Comparison of ENCODE assay signal across 22 cellular contexts in the genomic region with DNA sequence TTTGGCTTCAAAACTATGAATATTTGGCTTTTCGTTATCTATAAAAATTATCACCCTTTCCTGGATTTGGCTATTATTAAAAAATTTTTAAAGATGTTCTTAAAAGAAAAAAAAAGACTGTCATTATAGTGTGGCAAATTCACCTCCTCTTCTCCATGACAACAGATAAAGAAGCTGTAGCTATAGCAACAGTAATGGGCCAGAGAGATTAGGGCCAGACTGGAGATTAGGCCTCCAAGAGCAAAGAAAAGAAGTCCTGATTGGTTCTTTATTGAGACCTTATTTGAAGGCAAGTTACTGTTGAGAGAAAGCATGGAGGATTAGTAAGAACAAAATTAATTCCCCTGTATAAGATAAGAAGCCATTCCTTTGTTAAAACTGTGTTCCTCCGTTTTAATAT.
DNase-seq lines count a peak whose midpoint lies in the region; ATAC-seq, FAIRE-seq and TF ChIP-seq lines count a peak whose summit lies in the region.
"Had no signal": no experiment of that assay in that cellular context is flagged by ENCODE, and none has a peak within 500 bp of the region (broad histone marks: within the 10 kb centered on the region; RNA-seq: fewer than 3 reads in every experiment).

No MANE protein-coding gene starts in this region.

- no peak for TF ChIP-seq CTCF in GM23338 (conservative IDR thresholded peaks at IDR 0.05; ENCODE audit: low read depth in 2 of 2)
- TF ChIP-seq CTCF in K562 (IDR thresholded peaks at IDR 0.05 in 2 of 3, conservative IDR thresholded peaks at IDR 0.05 in 1 of 3; ENCODE audit: insufficient read depth in 2 of 3, low read depth in 1 of 3, low read length in 3 of 3) = no peak
- no peak for TF ChIP-seq CTCF in neural cell (IDR thresholded peaks at IDR 0.05; ENCODE audit: poor library complexity, severe bottlenecking)
- no peak for TF ChIP-seq CTCF in right atrium auricular region (IDR thresholded peaks at IDR 0.05)
- no peak for TF ChIP-seq CTCF in thyroid gland (IDR thresholded peaks at IDR 0.05)

- intact Hi-C loops in K562 (cut with micrococcal nuclease) = no loop called here
- intact Hi-C loops in thyroid gland (cut with DNase I) = no loop called here

- TF ChIP-seq RAD21 in K562 (CRISPR knock-in tag; conservative IDR thresholded peaks at IDR 0.05 in 1 of 2, IDR thresholded peaks at IDR 0.05 in 1 of 2) (no peak), neural cell (conservative IDR thresholded peaks at IDR 0.05) (no peak)

- no peak overlapping the region for H3K4me3 ChIP-seq in GM23338
- no peak overlapping the region for H3K4me3 ChIP-seq in K562
- H3K4me3 ChIP-seq in neural cell (ENCODE audit: low read length) = peak overlapping the region; percentile 1
- H3K4me3 ChIP-seq in right atrium auricular region = no peak overlapping the region
- H3K4me3 ChIP-seq in thyroid gland (replicated peaks in 1 of 3) = no peak overlapping the region
- H3K4me3 ChIP-seq: A549; BLaER1 treated with 17β-estradiol and CSF1 and Interleukin-3, amounts not matched to agents 10 nM and 100 nM; MG63; Peyer's patch had no signal

- in situ Hi-C loops in K562 (cut with MboI) = no loop called here

- H3F3A ChIP-seq in GM23338 (replicated peaks; ENCODE audit: low read depth) (no peaks in the 10 kb centered on the region), neural cell (ENCODE audit: insufficient read depth, low read length, poor library complexity, severe bottlenecking) (no peaks in the 10 kb centered on the region)

- no peaks in the 10 kb centered on the region for H3K27me3 Mint-ChIP-seq in GM23338 (ENCODE audit: insufficient read depth, low read depth, poor library complexity)
- H3K27me3 Mint-ChIP-seq in immature natural killer cell (ENCODE audit: low read depth in 3 of 3) = peaks cover 0 to 6% (median 0%) of the 10 kb centered on the region in 3 donors
- H3K27me3 Mint-ChIP-seq: CD4-positive, alpha-beta T cell had no signal

- FAIRE-seq in K562 (lab: Jason Lieb, UNC) = no peak
- FAIRE-seq: A549, G401.6 had no signal

- H3K79me2 ChIP-seq in GM23338 (replicated peaks; ENCODE audit: insufficient read depth) (no peaks in the 10 kb centered on the region), K562 (ENCODE audit: control insufficient read depth, insufficient read depth, low read length) (no peaks in the 10 kb centered on the region), neural cell (replicated peaks; ENCODE audit: insufficient read depth, low read length) (peaks cover 8% of the 10 kb centered on the region)

- no peaks in the 10 kb centered on the region for H3K4me1 Mint-ChIP-seq in GM23338
- no peaks in the 10 kb centered on the region for H3K4me1 Mint-ChIP-seq in immature natural killer cell

- CTCF ChIA-PET in K562 (lab: Yijun Ruan, JAX; ENCODE audit: low intra/inter-chr PET ratio) = no interaction called here

- H3K4me1 ChIP-seq in GM23338 (ENCODE audit: insufficient read depth) (no peaks in the 10 kb centered on the region), K562 (replicated peaks in 1 of 2; ENCODE audit: control insufficient read depth in 2 of 2, insufficient read depth in 2 of 2, low read length in 2 of 2) (no peaks in the 10 kb centered on the region), right atrium auricular region (no peaks in the 10 kb centered on the region), thyroid gland (no peaks in the 10 kb centered on the region)
- H3K4me1 ChIP-seq: A549, Peyer's patch had no signal

- H3K27ac ChIP-seq in GM23338 (ENCODE audit: low read depth) = no peak overlapping the region
- no peak overlapping the region for H3K27ac ChIP-seq in K562 (ENCODE audit: extremely low read depth, low read depth, low read length)
- H3K27ac ChIP-seq in neural cell (ENCODE audit: low read length) = peak overlapping the region; percentile 29
- no peak overlapping the region for H3K27ac ChIP-seq in right atrium auricular region
- H3K27ac ChIP-seq in thyroid gland = no peak overlapping the region
- H3K27ac ChIP-seq: A549; BLaER1 treated with 17β-estradiol and CSF1 and Interleukin-3, amounts not matched to agents 10 nM and 100 nM; Peyer's patch had no signal

- H3K4me2 ChIP-seq in GM23338 (no peak overlapping the region), K562 (ENCODE audit: insufficient read depth, low read length) (no peak overlapping the region), neural cell (ENCODE audit: low read length) (no peak overlapping the region)
- H3K4me2 ChIP-seq: A549; BLaER1 treated with 17β-estradiol and CSF1 and Interleukin-3, amounts not matched to agents 10 nM and 100 nM had no signal

- POLR2A ChIA-PET in K562 (lab: Yijun Ruan, JAX) = no interaction called here

- H3K9me3 Mint-ChIP-seq in GM23338 (no peaks in the 10 kb centered on the region), immature natural killer cell (peaks cover 2 to 30% (median 6%) of the 10 kb centered on the region in 6 donors)
- H3K9me3 Mint-ChIP-seq: H9 had no signal

- no peaks in the 10 kb centered on the region for H3K9me3 ChIP-seq in K562 (replicated peaks; ENCODE audit: control insufficient read depth, insufficient read depth, low read depth, low read length)
- H3K9me3 ChIP-seq in neural cell (ENCODE audit: low read length) = no peaks in the 10 kb centered on the region
- no peaks in the 10 kb centered on the region for H3K9me3 ChIP-seq in right atrium auricular region
- H3K9me3 ChIP-seq in thyroid gland = no peaks in the 10 kb centered on the region
- H3K9me3 ChIP-seq: A549; BLaER1 treated with 17β-estradiol and CSF1 and Interleukin-3, amounts not matched to agents 10 nM and 100 nM; MG63; Peyer's patch had no signal

- H3K9ac ChIP-seq in K562 (ENCODE audit: insufficient read depth in 1 of 2, low read depth in 2 of 2, low read length in 2 of 2) (no peak overlapping the region), neural cell (ENCODE audit: low read length) (no peak overlapping the region)
- H3K9ac ChIP-seq: BLaER1 treated with 17β-estradiol and CSF1 and Interleukin-3, amounts not matched to agents 10 nM and 100 nM had no signal

- H3K36me3 Mint-ChIP-seq in GM23338 (ENCODE audit: low read depth) (no peaks in the 10 kb centered on the region), immature natural killer cell (no peaks in the 10 kb centered on the region)

- H3K27ac Mint-ChIP-seq in GM23338 = no peak overlapping the region
- H3K27ac Mint-ChIP-seq in immature natural killer cell = no peak overlapping the region
- H3K27ac Mint-ChIP-seq: CD4-positive, alpha-beta T cell; H9 had no signal

- BruUV-seq in K562 (replicated peaks; lab: Mats Ljungman, UMichigan) = no TSS peak

- TF ChIP-seq EP300 in K562 (IDR thresholded peaks at IDR 0.05; ENCODE audit: low read length) = no peak
- TF ChIP-seq EP300 in neural cell (conservative IDR thresholded peaks at IDR 0.05; ENCODE audit: poor library complexity, severe bottlenecking) = no peak

- no peak overlapping the region for H2AFZ ChIP-seq in GM23338
- H2AFZ ChIP-seq in K562 (ENCODE audit: low read depth, low read length) = no peak overlapping the region
- no peak overlapping the region for H2AFZ ChIP-seq in neural cell (ENCODE audit: low read depth, low read length)

- 0% methylated on average over 2 of the region's 2 CpGs for WGBS in K562 (ENCODE audit: insufficient coverage, low coverage, missing lambda C conversion rate)
- WGBS in thyroid gland, 2 donors = 85 to 94% methylated on average over 2 of the region's 2 CpGs

- H3K27me3 ChIP-seq in GM23338 (ENCODE audit: insufficient read depth) (no peaks in the 10 kb centered on the region), K562 (ENCODE audit: control insufficient read depth in 2 of 2, insufficient read depth in 2 of 2, low read length in 2 of 2) (no peaks in the 10 kb centered on the region), neural cell (ENCODE audit: insufficient read depth, low read depth, low read length) (no peaks in the 10 kb centered on the region), right atrium auricular region (no peaks in the 10 kb centered on the region), thyroid gland (no peaks in the 10 kb centered on the region)
- H3K27me3 ChIP-seq: BLaER1 treated with 17β-estradiol and CSF1 and Interleukin-3, amounts not matched to agents 10 nM and 100 nM; MG63; Peyer's patch had no signal

- peak; percentile 22 for DNase-seq in GM23338 (ENCODE audit: low spot score)
- DNase-seq in NCI-H524 treated with DMSO at 0.1 percent for 48 hours (lab: John Stamatoyannopoulos, UW) = peak; percentile 22
- DNase-seq in K562 (ENCODE audit: extremely low read depth in 1 of 4, low spot score in 3 of 4) = no peak
- DNase-seq in immature natural killer cell = no peak
- DNase-seq in right atrium auricular region (ENCODE audit: low spot score) = no peak
- DNase-seq in thyroid gland = no peak
- DNase-seq: CD4-positive, alpha-beta T cell; H9; KG1; MG63; NCI-H1105 treated with DMSO at 0.1 percent for 48 hours; NCI-H146; NCI-H1930; NCI-H2107; NCI-H446 treated with DMSO at 0.1 percent for 48 hours; NCI-H774; Peyer's patch; SHP77 treated with DMSO at 0.1 percent for 48 hours had no signal

- H3K9me2 ChIP-seq in GM23338 (ENCODE audit: insufficient read depth) = no peaks in the 10 kb centered on the region
- no peaks in the 10 kb centered on the region for H3K9me2 ChIP-seq in neural cell (ENCODE audit: insufficient read depth, low read length)

- H3K36me3 ChIP-seq in GM23338 (ENCODE audit: insufficient read depth) (no peaks in the 10 kb centered on the region), K562 (ENCODE audit: control insufficient read depth, insufficient read depth, low read length) (no peaks in the 10 kb centered on the region), neural cell (ENCODE audit: insufficient read depth, low read length) (no peaks in the 10 kb centered on the region), right atrium auricular region (no peaks in the 10 kb centered on the region), thyroid gland (no peaks in the 10 kb centered on the region)
- H3K36me3 ChIP-seq: BLaER1 treated with 17β-estradiol and CSF1 and Interleukin-3, amounts not matched to agents 10 nM and 100 nM; MG63; Peyer's patch had no signal

- TF ChIP-seq POLR2A in K562 (conservative IDR thresholded peaks at IDR 0.05) (no peak), thyroid gland (IDR thresholded peaks at IDR 0.05) (no peak)

- ATAC-seq in GM23338 = no peak; the same call in 2 of the 3 replicates
- ATAC-seq in K562 = no peak
- ATAC-seq: A549 had no signal

- H3K4me3 Mint-ChIP-seq in GM23338 (no peak overlapping the region), immature natural killer cell (no peak overlapping the region)
- H3K4me3 Mint-ChIP-seq: CD4-positive, alpha-beta T cell; H9 had no signal

- H3K9me1 ChIP-seq in K562 (ENCODE audit: control insufficient read depth, insufficient read depth, low read length) = no peaks in the 10 kb centered on the region

- H4K20me1 ChIP-seq in GM23338 (replicated peaks; ENCODE audit: insufficient read depth) (no peaks in the 10 kb centered on the region), K562 (replicated peaks; ENCODE audit: control insufficient read depth, insufficient read depth, low read length) (no peaks in the 10 kb centered on the region), neural cell (ENCODE audit: insufficient read depth) (no peaks in the 10 kb centered on the region)
- H4K20me1 ChIP-seq: BLaER1 treated with 17β-estradiol and CSF1 and Interleukin-3, amounts not matched to agents 10 nM and 100 nM had no signal

TF ChIP-seq in GM23338, 12 proteins besides CTCF, POLR2A, EP300 and RAD21 (continues in another document):
- TF ChIP-seq ZNF331 (CRISPR knock-in tag; IDR thresholded peaks at IDR 0.05; ENCODE audit: low read depth) = no peak

TF ChIP-seq in K562, 482 proteins besides CTCF, POLR2A, EP300 and RAD21 (continues in another document):
- TF ChIP-seq RFX1 (IDR thresholded peaks at IDR 0.05) = peak; percentile 49

Comparison
In these comparisons a context has a peak if more than half of its experiments do, and no peak if none do; other contexts are left out.
1. DNase-seq: peak in GM23338 (single experiment) and NCI-H524 treated with DMSO at 0.1 percent for 48 hours (single experiment); none in K562 (0 of 4), immature natural killer cell (0 of 3), right atrium auricular region (single experiment) and thyroid gland (0 of 2).